13 cellular contexts compared by ENCODE assay signal in genomic region chr5:157821822-157822622, GRCh38. TPM values are rescaled to one million over a fixed set of nuclear protein-coding genes. Genes with fewer than 3 reads are reported as not detected.
DNase-seq lines count a peak whose midpoint lies in the region; ATAC-seq and TF ChIP-seq lines count a peak whose summit lies in the region.
"Had no signal": no experiment of that assay in that cellular context is flagged by ENCODE, and none has a peak within 500 bp of the region (broad histone marks: within the 10 kb centered on the region; RNA-seq: fewer than 3 reads in every experiment).

No MANE protein-coding gene starts in this region.

- CTCF ChIA-PET in WTC11 (lab: Charles Lee) = no interaction called here

- TF ChIP-seq CTCF in WTC11 (IDR thresholded peaks at IDR 0.05) = no peak
- no peak for TF ChIP-seq CTCF in stomach (IDR thresholded peaks at IDR 0.05)
- no peak for TF ChIP-seq CTCF in CD14-positive monocyte (IDR thresholded peaks at IDR 0.05)

- H3K27me3 Mint-ChIP-seq in WTC11 (ENCODE audit: low read depth) = no peaks in the 10 kb centered on the region
- H3K27me3 Mint-ChIP-seq in CD14-positive monocyte (ENCODE audit: low read depth in 3 of 3) = no peaks in the 10 kb centered on the region

- H3K9me3 Mint-ChIP-seq in WTC11 = no peaks in the 10 kb centered on the region
- H3K9me3 Mint-ChIP-seq in CD14-positive monocyte = peaks cover 0 to 4% (median 3%) of the 10 kb centered on the region in 7 donors
- H3K9me3 Mint-ChIP-seq: activated T-helper 1 cell treated with anti-CD3 and anti-CD28 coated beads, Interleukin-12 subunit alpha, Interleukin-12 subunit beta, Interleukin-2, Interleukin-4 antibody, amounts not matched to agents 30 ng/mL and 10 ng/mL and 1 ng/mL, durations not matched to agents 14 hours and 24 hours and 36 hours had no signal

- peaks cover 3% of the 10 kb centered on the region for H3K36me3 Mint-ChIP-seq in WTC11
- H3K36me3 Mint-ChIP-seq in CD14-positive monocyte = peaks cover 2 to 10% of the 10 kb centered on the region in 2 donors

- DNase-seq in activated naive CD4-positive, alpha-beta T cell treated with Interleukin-2 at 50 U/mL for 16 hours = peak; percentile 19
- no peak for DNase-seq in activated naive CD4-positive, alpha-beta T cell (lab: John Stamatoyannopoulos, UW)
- no peak for DNase-seq in WTC11 (ENCODE audit: low spot score)
- no peak for DNase-seq in left lobe of liver (ENCODE audit: low spot score)
- no peak for DNase-seq in stomach
- no peak for DNase-seq in CD14-positive monocyte (ENCODE audit: low spot score)
- DNase-seq in NCI-H524 treated with DMSO at 0.1 percent for 48 hours (lab: John Stamatoyannopoulos, UW) = no peak
- DNase-seq: cortex of kidney, head of caudate nucleus, NCI-H187 treated with DMSO at 0.1 percent for 48 hours, PC-9 had no signal

- POLR2A ChIA-PET in WTC11 (lab: Charles Lee) = no interaction called here

- H3K36me3 ChIP-seq in stomach = no peaks in the 10 kb centered on the region

- peaks cover 18 to 90% (median 51%) of the 10 kb centered on the region in 4 donors for H3K4me1 ChIP-seq in stomach

- H3K27me3 ChIP-seq in stomach = no peaks in the 10 kb centered on the region

- TF ChIP-seq POLR2A in stomach (IDR thresholded peaks at IDR 0.05) = no peak

- H3K4me3 Mint-ChIP-seq in WTC11 (no peak overlapping the region), CD14-positive monocyte (no peak overlapping the region)
- H3K4me3 Mint-ChIP-seq: activated T-helper 1 cell treated with anti-CD3 and anti-CD28 coated beads, Interleukin-12 subunit alpha, Interleukin-12 subunit beta, Interleukin-2, Interleukin-4 antibody, amounts not matched to agents 30 ng/mL and 10 ng/mL and 1 ng/mL, durations not matched to agents 14 hours and 24 hours and 36 hours had no signal

- 73 to 85% (median 83%) methylated on average over 7 of the region's 7 CpGs for WGBS in stomach, 5 donors

- no peak overlapping the region for H3K4me3 ChIP-seq in stomach
- H3K4me3 ChIP-seq: PC-9 had no signal

- H3K27ac Mint-ChIP-seq in WTC11 = peak overlapping the region; percentile 88
- peak overlapping the region in 2 of 7 donors; percentile 5 to 34 for H3K27ac Mint-ChIP-seq in CD14-positive monocyte

- H3K9me3 ChIP-seq in stomach = no peaks in the 10 kb centered on the region

- TF ChIP-seq EP300 in stomach (IDR thresholded peaks at IDR 0.05) = no peak

- H3K27ac ChIP-seq in stomach = peak overlapping the region in 4 of 5 donors; percentile 11 to 45 (median 20)
- H3K27ac ChIP-seq: PC-9 had no signal

- ATAC-seq in WTC11 (no peak), left lobe of liver (peak; percentile 63), GM18517 (IDR thresholded peaks at IDR 0.05; ENCODE audit: unreplicated experiment) (no peak)

- intact Hi-C loops in stomach (cut with DNase I; ENCODE audit: low total_unique reads) = no loop called here
- intact Hi-C loops in CD14-positive monocyte (cut with micrococcal nuclease) = no loop called here

- peaks cover 45% of the 10 kb centered on the region for H3K4me1 Mint-ChIP-seq in WTC11
- H3K4me1 Mint-ChIP-seq in CD14-positive monocyte = peaks cover 15% of the 10 kb centered on the region

TF ChIP-seq in WTC11, 78 proteins besides CTCF, POLR2A, EP300 and RAD21:
- no peak for TF ChIP-seq JUN (CRISPR knock-in tag; IDR thresholded peaks at IDR 0.05)
- TF ChIP-seq CREM (CRISPR knock-in tag; IDR thresholded peaks at IDR 0.05) = no peak

RNA-seq across cellular contexts. Expression of gene CLINT1, which starts 36.9 kb away (rescaled TPM):
- total RNA-seq in WTC11 (2021) = 74.6 to 79.6 TPM (median 76.1 TPM) in 3 replicates
- 45.6 TPM for total RNA-seq in left lobe of liver
- total RNA-seq in stomach = 100 to 1,000 TPM in 3 of 5 donors, 10 to 100 TPM in 2; 74.5 to 196 (median 100) TPM
- 10 to 100 TPM; 24.7 to 53.0 (median 42.3) TPM for polyA plus RNA-seq in stomach
- polyA plus RNA-seq in CD14-positive monocyte = 10 to 100 TPM; 67.4 to 71.9 TPM
